Comparison of ENCODE assay signal across 1 cellular context in genomic region chr13:42532561-42533335, GRCh38.
TF ChIP-seq lines count a peak whose summit lies in the region.

No MANE protein-coding gene starts in this region.

TF ChIP-seq in GM23338, 12 proteins besides CTCF, POLR2A, EP300 and RAD21 (continued from another document):
- TF ChIP-seq REST (IDR thresholded peaks at IDR 0.05; ENCODE audit: unreplicated experiment) = no peak
- TF ChIP-seq NANOG (IDR thresholded peaks at IDR 0.05; ENCODE audit: borderline replicate concordance) = no peak
- no peak for TF ChIP-seq POLR2AphosphoS5 (IDR thresholded peaks at IDR 0.05; ENCODE audit: low read depth)
- no peak for TF ChIP-seq STAT1 (IDR thresholded peaks at IDR 0.05; ENCODE audit: unreplicated experiment)
- no peak for TF ChIP-seq ZNF331 (CRISPR knock-in tag; IDR thresholded peaks at IDR 0.05; ENCODE audit: low read depth)
- TF ChIP-seq CREB1 (CRISPR knock-in tag; IDR thresholded peaks at IDR 0.05; ENCODE audit: low read depth) = no peak
- TF ChIP-seq EZH2phosphoT487 (IDR thresholded peaks at IDR 0.05; ENCODE audit: unreplicated experiment) = no peak
- no peak for TF ChIP-seq ETS1 (IDR thresholded peaks at IDR 0.05)
- no peak for TF ChIP-seq JUNB (IDR thresholded peaks at IDR 0.05; ENCODE audit: unreplicated experiment)
